Comparison of ENCODE assay signal across 25 cellular contexts in the genomic region with DNA sequence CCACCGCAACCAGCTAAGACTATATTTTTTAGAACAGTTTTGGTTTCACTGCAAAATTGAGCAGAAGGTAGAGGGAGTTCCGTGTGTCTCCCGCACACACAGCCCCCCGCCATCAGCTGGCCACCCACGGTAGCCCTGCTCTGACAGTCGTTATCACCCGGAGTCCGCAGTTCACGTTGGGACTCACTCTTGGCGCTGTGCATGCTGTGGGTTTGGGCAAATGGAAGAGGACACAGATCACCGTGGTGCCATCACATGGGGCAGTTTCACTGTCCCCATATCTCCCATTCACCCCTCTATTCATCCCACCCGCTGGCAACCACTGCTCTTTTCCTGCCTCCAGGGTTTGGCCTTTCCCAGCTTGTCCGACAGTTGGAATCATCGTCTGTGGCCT. TPM values are rescaled to one million over a fixed set of nuclear protein-coding genes. Genes with fewer than 3 reads are reported as not detected.
DNase-seq lines count a peak whose midpoint lies in the region; ATAC-seq and TF ChIP-seq lines count a peak whose summit lies in the region.
"Had no signal": no experiment of that assay in that cellular context is flagged by ENCODE, and none has a peak within 500 bp of the region (broad histone marks: within the 10 kb centered on the region; RNA-seq: fewer than 3 reads in every experiment).

No MANE protein-coding gene starts in this region.

- H3K9me3 ChIP-seq in SK-N-MC (ENCODE audit: low read depth, low read length) (no peaks in the 10 kb centered on the region), right lobe of liver (no peaks in the 10 kb centered on the region), smooth muscle cell (replicated peaks; ENCODE audit: low read depth) (no peaks in the 10 kb centered on the region)
- H3K9me3 ChIP-seq: prostate gland, thoracic aorta had no signal

- peaks cover 6% of the 10 kb centered on the region for H3F3A ChIP-seq in smooth muscle cell (ENCODE audit: low read depth)

- H3K4me3 ChIP-seq in H7 (ENCODE audit: insufficient read depth, low read depth, low read length) (no peak overlapping the region), SK-N-MC (peak overlapping the region; percentile 32), right lobe of liver (no peak overlapping the region), smooth muscle cell (no peak overlapping the region)
- H3K4me3 ChIP-seq: coronary artery, GM12878, prostate gland, skin epidermis, thoracic aorta had no signal

- intact Hi-C loops in right lobe of liver (cut with DNase I) = no loop called here

- peak in 1 of 4 donors; percentile 26 for ATAC-seq in right lobe of liver
- ATAC-seq: GM12878; left colon; natural killer cell treated with Interleukin-12 subunit alpha and Interleukin-12 subunit beta and Interleukin-15 and Interleukin-18, amount 100 ng/mL, for 72 hours had no signal

- no peak for TF ChIP-seq POLR2A in right lobe of liver (IDR thresholded peaks at IDR 0.05)

- no peaks in the 10 kb centered on the region for H3K79me2 ChIP-seq in smooth muscle cell (ENCODE audit: low read depth)

- H3K27me3 ChIP-seq in H7 (ENCODE audit: control insufficient read depth, insufficient read depth, low read length) (no peaks in the 10 kb centered on the region), right lobe of liver (no peaks in the 10 kb centered on the region), smooth muscle cell (ENCODE audit: low read depth) (no peaks in the 10 kb centered on the region)
- H3K27me3 ChIP-seq: brain microvascular endothelial cell had no signal

- no peaks in the 10 kb centered on the region for H4K20me1 ChIP-seq in smooth muscle cell (ENCODE audit: low read depth)

- H3K36me3 ChIP-seq in H7 (replicated peaks; ENCODE audit: control insufficient read depth, insufficient read depth, low read length) (no peaks in the 10 kb centered on the region), SK-N-MC (ENCODE audit: insufficient read depth, low read length) (no peaks in the 10 kb centered on the region), right lobe of liver (no peaks in the 10 kb centered on the region), smooth muscle cell (ENCODE audit: low read depth) (no peaks in the 10 kb centered on the region)
- H3K36me3 ChIP-seq: brain microvascular endothelial cell, prostate gland, thoracic aorta had no signal

- H3K9ac ChIP-seq in SK-N-MC (ENCODE audit: insufficient read length) = no peak overlapping the region
- no peak overlapping the region for H3K9ac ChIP-seq in smooth muscle cell (ENCODE audit: low read depth)

- H3K27ac ChIP-seq in SK-N-MC (peak overlapping the region; percentile 26; the same call in 1 of the 2 replicates), right lobe of liver (peak overlapping the region in 2 of 3 donors; percentile 5 to 21), smooth muscle cell (ENCODE audit: low read depth) (peak overlapping the region; percentile 55)
- H3K27ac ChIP-seq: brain microvascular endothelial cell, coronary artery, prostate gland, thoracic aorta had no signal

- TF ChIP-seq CTCF in right lobe of liver (IDR thresholded peaks at IDR 0.05) (no peak), smooth muscle cell (IDR thresholded peaks at IDR 0.05; ENCODE audit: borderline replicate concordance, insufficient read depth, poor library complexity, severe bottlenecking) (no peak)

- in situ Hi-C loops in KBM-7 (cut with MboI; ENCODE audit: low pct_unique_long_range_greater_than_20kb, low sequenced_read_pairs) = no loop called here

- H3K4me2 ChIP-seq in smooth muscle cell = peak overlapping the region; percentile 57

- WGBS in right lobe of liver (ENCODE audit: insufficient coverage, low coverage, low lambda C conversion rate, missing lambda C conversion rate) = 21% methylated on average over 12 of the region's 14 CpGs
- WGBS in smooth muscle cell (ENCODE audit: low lambda C conversion rate) = 77% methylated on average over 14 of the region's 14 CpGs

- no peak overlapping the region for H2AFZ ChIP-seq in smooth muscle cell (ENCODE audit: low read depth)

- peak; percentile 59 for DNase-seq in H7
- DNase-seq in SK-N-MC (ENCODE audit: low read depth, low spot score) = no peak
- DNase-seq in right lobe of liver = peak in 1 of 3 donors; percentile 67
- DNase-seq in smooth muscle cell (lab: John Stamatoyannopoulos, UW; ENCODE audit: unreplicated experiment) = no peak
- DNase-seq in A172 (ENCODE audit: low spot score) = no peak
- no peak for DNase-seq in SW 1271 (lab: John Stamatoyannopoulos, UW)
- no peak for DNase-seq in KBM-7
- DNase-seq: activated B cell treated with CpG ODN at 0.5 μM for 24 hours; activated CD4-positive, alpha-beta T cell treated with anti-CD3 and anti-CD28 coated beads, Interleukin-2, amount 50 U/mL, for 48 hours; activated CD8-positive, alpha-beta memory T cell treated with anti-CD3 and anti-CD28 coated beads, Interleukin-2, amount 50 U/mL, for 48 hours; brain microvascular endothelial cell; DMS79; left colon; NCI-H1417 treated with DMSO at 0.1 percent for 48 hours; NCI-H510A treated with DMSO at 0.1 percent for 48 hours; NK-92 treated with Interleukin-12 subunit alpha and Interleukin-12 subunit beta, amount 100 ng/mL, for 24 hours; stimulated activated CD4-positive, alpha-beta T cell treated with anti-CD3 and anti-CD28 coated beads, Interleukin-4, amount 100 ng/mL, for 1 hour; stimulated activated naive CD4-positive, alpha-beta T cell; T1000 had no signal

- H3K4me1 ChIP-seq in right lobe of liver (peaks cover 0 to 34% (median 7%) of the 10 kb centered on the region in 4 donors), smooth muscle cell (ENCODE audit: low read depth) (peaks cover 14% of the 10 kb centered on the region)
- H3K4me1 ChIP-seq: prostate gland had no signal

RNA-seq across cellular contexts. Expression of gene ULK1, which starts 31.8 kb away (rescaled TPM):
- total RNA-seq in H7 (2014; rRNA removed; shearing (Covaris generic)) = 15.7 and 18.8 TPM in 2 replicates
- 10 to 100 TPM; 14.5 to 39.0 (median 20.5) TPM for total RNA-seq in right lobe of liver
- total RNA-seq in smooth muscle cell = 8.1 and 10.5 TPM in 2 replicates
- 8.5 and 19.9 TPM in 2 replicates for polyA plus RNA-seq in smooth muscle cell
- 6.9 and 8.0 TPM in 2 replicates for total RNA-seq in A172 (2014; rRNA removed; shearing (Covaris generic))

RNA-seq across cellular contexts. Expression of gene MMP17, which starts 34.4 kb away (rescaled TPM):
- total RNA-seq in H7 (2014; rRNA removed; shearing (Covaris generic)) = 36.1 and 75.7 TPM in 2 replicates
- total RNA-seq in right lobe of liver = 1 to 10 TPM in 2 of 6 experiments, under 1 TPM in 4; 0.58 to 3.9 (median 0.73) TPM
- total RNA-seq in smooth muscle cell = 0.81 and 1.6 TPM in 2 replicates
- 1.3 and 4.3 TPM in 2 replicates for polyA plus RNA-seq in smooth muscle cell
- 3.7 and 5.7 TPM in 2 replicates for total RNA-seq in A172 (2014; rRNA removed; shearing (Covaris generic))
- total RNA-seq: natural killer cell treated with Interleukin-12 subunit alpha and Interleukin-12 subunit beta and Interleukin-15 and Interleukin-18, amount 100 ng/mL, for 72 hours had no signal
